In the genomic region with DNA sequence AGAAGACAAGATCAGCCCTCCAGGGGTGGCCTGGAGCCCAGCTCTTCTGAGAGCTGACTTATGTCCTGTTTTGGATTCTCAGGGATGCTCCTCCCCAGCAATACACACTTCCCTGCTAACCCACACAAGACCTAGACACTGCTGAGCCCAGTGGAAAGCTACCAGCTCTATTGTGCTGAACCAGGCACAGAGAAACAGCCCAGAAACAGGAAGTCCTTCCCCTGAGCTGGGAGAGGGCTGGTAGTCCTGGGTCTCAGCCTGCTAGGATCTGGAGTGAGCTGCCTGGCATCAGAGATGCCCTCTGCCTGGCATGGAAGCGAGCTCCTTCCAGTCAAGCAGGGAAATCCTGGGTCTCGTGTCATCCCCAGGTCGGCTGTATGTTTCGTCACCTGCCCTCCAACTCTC, we compare ENCODE assay signal across 12 cellular contexts. TPM values are rescaled to one million over a fixed set of nuclear protein-coding genes. Genes with fewer than 3 reads are reported as not detected.
DNase-seq lines count a peak whose midpoint lies in the region; ATAC-seq and TF ChIP-seq lines count a peak whose summit lies in the region.
"Had no signal": no experiment of that assay in that cellular context is flagged by ENCODE, and none has a peak within 500 bp of the region (broad histone marks: within the 10 kb centered on the region; RNA-seq: fewer than 3 reads in every experiment).

No MANE protein-coding gene starts in this region.

- ATAC-seq in lower lobe of right lung, result no peak
- no peak for ATAC-seq in HG03442 (IDR thresholded peaks at IDR 0.05; ENCODE audit: unreplicated experiment)
- no peak for ATAC-seq in GM19395 (IDR thresholded peaks at IDR 0.05; ENCODE audit: unreplicated experiment)

- H3K9me3 ChIP-seq in lower lobe of right lung, result no peaks in the 10 kb centered on the region
- no peaks in the 10 kb centered on the region for H3K9me3 ChIP-seq in GM23248 (ENCODE audit: low read depth)
- H3K9me3 ChIP-seq: prostate gland had no signal

- TF ChIP-seq CTCF in lower lobe of right lung (IDR thresholded peaks at IDR 0.05), result no peak

- H3K4me1 ChIP-seq in lower lobe of right lung, result peaks cover 41% of the 10 kb centered on the region
- H3K4me1 ChIP-seq in GM23248 (ENCODE audit: insufficient read depth), result peaks cover 9% of the 10 kb centered on the region

- 95 to 100% methylated on average over 4 of the region's 4 CpGs for WGBS in GM23248 (ENCODE audit: low coverage in 1 of 2, low lambda C conversion rate in 2 of 2, missing lambda C conversion rate in 2 of 2), 2 experiments

- no peak overlapping the region for H3K4me2 ChIP-seq in GM23248 (ENCODE audit: unreplicated experiment)

- H3K9ac ChIP-seq in GM23248, result no peak overlapping the region

- in situ Hi-C loops in GM23248 (cut with MboI), result no loop called here

- H3F3A ChIP-seq in GM23248 (ENCODE audit: insufficient read depth), result peaks cover 16% of the 10 kb centered on the region

- no peak overlapping the region for H3K27ac Mint-ChIP-seq in activated naive CD8-positive, alpha-beta T cell

- peaks cover 6% of the 10 kb centered on the region for H3K27me3 Mint-ChIP-seq in activated naive CD8-positive, alpha-beta T cell

- intact Hi-C loops in lower lobe of right lung (cut with DNase I), result no loop called here

- no peaks in the 10 kb centered on the region for H3K9me2 ChIP-seq in GM23248 (ENCODE audit: insufficient read depth)

- H3K27ac ChIP-seq in lower lobe of right lung, result peak overlapping the region; percentile 9
- H3K27ac ChIP-seq in GM23248, result no peak overlapping the region

- peak; percentile 47 for DNase-seq in stimulated activated CD4-positive, alpha-beta T cell treated with anti-CD3 and anti-CD28 coated beads, Interleukin-15, amount 100 ng/mL, for 24 hours
- no peak for DNase-seq in stimulated activated CD4-positive, alpha-beta T cell treated with anti-CD3 and anti-CD28 coated beads, Interleukin-4, amount 100 ng/mL, for 24 hours
- DNase-seq in lower lobe of right lung, result no peak
- no peak for DNase-seq in NCI-H2107 (lab: John Stamatoyannopoulos, UW)
- no peak for DNase-seq in GM23248
- DNase-seq: NCI-H187, SHP77 treated with DMSO at 0.1 percent for 48 hours had no signal

- no peaks in the 10 kb centered on the region for H3K9me3 Mint-ChIP-seq in activated naive CD8-positive, alpha-beta T cell (ENCODE audit: low read depth)

- peaks cover 21% of the 10 kb centered on the region for H3K36me3 ChIP-seq in lower lobe of right lung
- H3K36me3 ChIP-seq in GM23248 (ENCODE audit: low read depth), result peaks cover 7% of the 10 kb centered on the region; the same call in 1 of the 2 replicates

- peaks cover 9% of the 10 kb centered on the region; the same call in 1 of the 2 replicates for H4K20me1 ChIP-seq in GM23248 (ENCODE audit: insufficient read depth)

- peaks cover 3% of the 10 kb centered on the region for H3K36me3 Mint-ChIP-seq in activated naive CD8-positive, alpha-beta T cell

- no peak overlapping the region for H2AFZ ChIP-seq in GM23248

- H3K27me3 ChIP-seq in lower lobe of right lung (ENCODE audit: low read depth) (no peaks in the 10 kb centered on the region), GM23248 (replicated peaks; ENCODE audit: insufficient read depth) (no peaks in the 10 kb centered on the region)

- peaks cover 50% of the 10 kb centered on the region for H3K4me1 Mint-ChIP-seq in activated naive CD8-positive, alpha-beta T cell (ENCODE audit: low read depth)

- H3K4me3 Mint-ChIP-seq in activated naive CD8-positive, alpha-beta T cell, result peak overlapping the region; percentile 85

- peaks cover 33% of the 10 kb centered on the region for H3K79me2 ChIP-seq in GM23248 (ENCODE audit: insufficient read depth)

- H3K4me3 ChIP-seq in lower lobe of right lung (no peak overlapping the region), GM23248 (no peak overlapping the region)
- H3K4me3 ChIP-seq: prostate gland had no signal

RNA-seq across cellular contexts. Expression of a gene that starts 1.2 kb away (rescaled TPM):
- total RNA-seq in lower lobe of right lung, result 2.1 TPM
- total RNA-seq in GM23248 (2014; rRNA removed; shearing (Covaris generic)), result not detected in 2 replicates
- 0.29 TPM in 1 of 2 replicates, not detected in the other for polyA plus RNA-seq in GM23248 (2016; fragmentation: Nextera tagmentation; extraction: Ambion mirVana)
- polyA plus RNA-seq: CD14-positive monocyte had no signal

RNA-seq across cellular contexts. Expression of a gene that starts 4.9 kb away (rescaled TPM):
- total RNA-seq in lower lobe of right lung, result 267 TPM
- 109 and 130 TPM in 2 replicates for total RNA-seq in GM23248 (2014; rRNA removed; shearing (Covaris generic))
- polyA plus RNA-seq in GM23248 (2016; fragmentation: Nextera tagmentation; extraction: Ambion mirVana), result 238 and 250 TPM in 2 replicates

RNA-seq across cellular contexts. Expression of a gene that starts 18.2 kb away (rescaled TPM):
- 108 TPM for total RNA-seq in lower lobe of right lung
- 252 and 313 TPM in 2 replicates for total RNA-seq in GM23248 (2014; rRNA removed; shearing (Covaris generic))
- 386 and 389 TPM in 2 replicates for polyA plus RNA-seq in GM23248 (2016; fragmentation: Nextera tagmentation; extraction: Ambion mirVana)

RNA-seq across cellular contexts. Expression of a gene that starts 18.2 kb away (rescaled TPM):
- total RNA-seq in lower lobe of right lung, result 80.3 TPM
- not detected in 2 replicates for total RNA-seq in GM23248 (2014; rRNA removed; shearing (Covaris generic))
- polyA plus RNA-seq in GM23248 (2016; fragmentation: Nextera tagmentation; extraction: Ambion mirVana), result not detected in 2 replicates

RNA-seq across cellular contexts. Expression of a gene that starts 47.2 kb away (rescaled TPM):
- total RNA-seq in lower lobe of right lung, result 55.1 TPM
- total RNA-seq in GM23248 (2014; rRNA removed; shearing (Covaris generic)), result 94.5 and 123 TPM in 2 replicates
- 133 and 135 TPM in 2 replicates for polyA plus RNA-seq in GM23248 (2016; fragmentation: Nextera tagmentation; extraction: Ambion mirVana)
